ENCODE assay signal across 8 cellular contexts in the genomic region with DNA sequence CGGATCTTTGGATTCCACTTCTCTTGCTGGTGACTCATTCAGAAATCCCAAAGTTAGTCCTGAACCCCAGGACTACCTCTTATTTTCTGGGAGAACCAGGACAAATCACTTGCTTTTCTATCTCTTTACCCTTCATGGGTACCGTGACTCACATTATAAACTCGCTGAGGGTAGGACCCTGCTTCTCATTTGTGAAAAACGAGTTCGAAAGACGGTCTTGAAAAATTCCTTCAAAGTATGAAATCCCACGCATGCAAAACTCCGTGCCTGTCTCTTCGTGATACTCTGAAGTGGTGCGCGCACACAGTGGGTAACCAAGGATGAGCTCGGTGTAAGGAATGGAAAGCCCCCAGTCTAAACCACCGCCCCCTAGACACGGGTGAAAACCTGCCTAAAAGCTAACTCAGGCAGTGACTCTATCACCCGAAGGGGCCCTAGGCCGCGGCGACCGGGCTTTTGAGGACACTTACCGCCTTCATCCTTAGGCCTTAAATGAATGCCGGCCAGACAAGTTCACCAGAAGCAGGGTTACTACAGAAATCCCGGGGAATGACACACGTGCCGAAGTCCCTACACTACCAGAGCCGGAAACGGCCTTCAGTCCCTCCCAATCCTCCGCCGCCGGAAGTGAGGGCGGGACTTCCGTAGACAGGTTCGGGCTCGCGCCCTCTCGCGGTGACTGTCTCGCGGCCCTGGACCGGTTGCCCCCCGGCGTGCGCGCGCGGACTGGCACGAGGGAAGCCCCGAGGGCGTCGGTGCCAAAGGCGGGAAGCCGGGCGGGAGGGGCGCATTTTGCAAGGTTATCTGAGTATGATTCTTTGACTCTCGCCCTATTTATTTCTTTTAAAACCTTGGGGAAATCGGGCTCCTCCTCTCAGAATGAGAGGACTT. TPM values are rescaled to one million over a fixed set of nuclear protein-coding genes. Genes with fewer than 3 reads are reported as not detected.
DNase-seq lines count a peak whose midpoint lies in the region; ATAC-seq and TF ChIP-seq lines count a peak whose summit lies in the region.

A gene with protein sequence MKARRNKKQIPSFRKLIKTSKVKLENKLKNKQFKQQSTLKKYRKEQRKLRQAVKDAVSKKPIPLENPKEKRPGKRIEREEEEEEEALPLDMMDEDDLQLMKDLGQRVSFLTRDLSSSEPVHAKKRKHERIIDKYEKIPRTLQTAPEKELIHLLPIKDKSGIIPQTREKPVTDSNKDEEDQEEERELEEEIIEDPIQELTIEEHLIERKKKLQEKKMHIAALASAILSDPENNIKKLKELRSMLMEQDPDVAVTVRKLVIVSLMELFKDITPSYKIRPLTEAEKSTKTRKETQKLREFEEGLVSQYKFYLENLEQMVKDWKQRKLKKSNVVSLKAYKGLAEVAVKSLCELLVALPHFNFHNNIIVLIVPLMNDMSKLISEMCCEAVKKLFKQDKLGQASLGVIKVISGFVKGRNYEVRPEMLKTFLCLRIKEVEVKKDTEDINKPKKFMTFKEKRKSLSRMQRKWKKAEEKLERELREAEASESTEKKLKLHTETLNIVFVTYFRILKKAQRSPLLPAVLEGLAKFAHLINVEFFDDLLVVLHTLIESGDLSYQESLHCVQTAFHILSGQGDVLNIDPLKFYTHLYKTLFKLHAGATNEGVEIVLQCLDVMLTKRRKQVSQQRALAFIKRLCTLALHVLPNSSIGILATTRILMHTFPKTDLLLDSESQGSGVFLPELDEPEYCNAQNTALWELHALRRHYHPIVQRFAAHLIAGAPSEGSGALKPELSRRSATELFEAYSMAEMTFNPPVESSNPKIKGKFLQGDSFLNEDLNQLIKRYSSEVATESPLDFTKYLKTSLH (minus strand): TSS at position 580 of the 891 bp plus-strand sequence. CDS start 101 bp downstream, at position 479.

- TSS peak; percentile 81 for BruUV-seq in OCI-LY7 (replicated peaks; lab: Mats Ljungman, UMichigan)

- H3K27ac ChIP-seq in OCI-LY7 (ENCODE audit: low read depth, low read length, poor library complexity, severe bottlenecking): peak within 1 kb of the TSS; percentile 47

- peak; percentile 93 for DNase-seq in DMS114 treated with DMSO at 0.1 percent for 48 hours (lab: John Stamatoyannopoulos, UW; ENCODE audit: unreplicated experiment)
- DNase-seq in HuH-7 (ENCODE audit: low spot score): peak; percentile 82
- peak; percentile 96 for DNase-seq in OCI-LY7 (ENCODE audit: low spot score)
- peak; percentile 97 for DNase-seq in activated T-cell treated with anti-CD3 and anti-CD28 coated beads for 24 hours (ENCODE audit: low read depth)
- peak; percentile 96 for DNase-seq in epithelial cell of esophagus (ENCODE audit: low read depth)
- DNase-seq in stimulated activated CD8-positive, alpha-beta memory T cell treated with anti-CD3 and anti-CD28 coated beads, Interleukin-4, amount 100 ng/mL, for 1 hour (ENCODE audit: low read depth in 2 of 2, low spot score in 1 of 2): peak; percentile 83 to 94

- CTCF ChIA-PET in OCI-LY7 (lab: Charles Lee; ENCODE audit: unreplicated experiment): no interaction called here

- H3K4me3 ChIP-seq in OCI-LY7 (ENCODE audit: low read depth, low read length, poor library complexity, severe bottlenecking): peak within 1 kb of the TSS; percentile 98
- H3K4me3 ChIP-seq in epithelial cell of esophagus (ENCODE audit: low read length): peak within 1 kb of the TSS; percentile 66
- peak within 1 kb of the TSS; percentile 60 for H3K4me3 ChIP-seq in mononuclear cell (ENCODE audit: low read length)

- H3K4me2 ChIP-seq in OCI-LY7 (ENCODE audit: low read length): peak within 1 kb of the TSS; percentile 95

- H3K9me3 ChIP-seq in OCI-LY7 (ENCODE audit: low read length) (no peaks in the 10 kb centered on the region), mononuclear cell (ENCODE audit: low read depth, low read length) (no peaks in the 10 kb centered on the region)

- H4K20me1 ChIP-seq in OCI-LY7 (ENCODE audit: insufficient read depth, low read length): peaks cover 9% of the 10 kb centered on the region; the same call in 1 of the 2 replicates

- H2AFZ ChIP-seq in OCI-LY7 (ENCODE audit: low read length): peak within 1 kb of the TSS; percentile 90

- H3K36me3 ChIP-seq in OCI-LY7 (ENCODE audit: insufficient read depth, low read length): peaks cover 36% of the 10 kb centered on the region

- H3K79me2 ChIP-seq in OCI-LY7 (ENCODE audit: insufficient read depth, low read depth, low read length): peaks cover 38% of the 10 kb centered on the region

- peaks cover 3% of the 10 kb centered on the region for H3K27me3 ChIP-seq in mononuclear cell (ENCODE audit: insufficient read depth, low read length)

- intact Hi-C loops in OCI-LY7 (cut with micrococcal nuclease; ENCODE audit: unreplicated experiment): loop anchor here (2.0 kb wide), 1 partner anchor 40 kb away; a partner anchor contains a TSS

- H3K9me2 ChIP-seq in OCI-LY7 (ENCODE audit: insufficient read depth, low read length): no peaks in the 10 kb centered on the region

- peak; percentile 99 for ATAC-seq in GM21515 (IDR thresholded peaks at IDR 0.05; ENCODE audit: unreplicated experiment)

- H3K4me1 ChIP-seq in OCI-LY7 (ENCODE audit: insufficient read depth, low read length, poor library complexity, severe bottlenecking) (peaks cover 17% of the 10 kb centered on the region), mononuclear cell (ENCODE audit: insufficient read depth, low read length) (peaks cover 26% of the 10 kb centered on the region)

- POLR2A ChIA-PET in OCI-LY7 (lab: Charles Lee): interaction anchor here (0.9 to 2.9 kb wide), 7 partner anchors 9 to 41 kb away, joined by 3 to 13 read pairs (median 6); a partner anchor contains a TSS

- TF ChIP-seq CTCF in OCI-LY7 (conservative IDR thresholded peaks at IDR 0.05; ENCODE audit: low read length) (peak; percentile 78), epithelial cell of esophagus (IDR thresholded peaks at IDR 0.05; ENCODE audit: insufficient read depth, low read depth, low read length, missing control alignments) (peak; percentile 51)

RNA-seq across cellular contexts. Expression of the gene that starts here (rescaled TPM):
- total RNA-seq in OCI-LY7 (2014; rRNA removed; shearing (Covaris generic)): 31.6 and 38.5 TPM in 2 replicates
- total RNA-seq in OCI-LY7 (2022) (31.2 and 37.1 TPM in 2 replicates), mononuclear cell (11.2 TPM)

Comparison
In these comparisons a context has a peak if more than half of its experiments do, and no peak if none do; other contexts are left out.
1. Peak in every context shown above with its lines: DNase-seq, ATAC-seq, H3K4me3 ChIP-seq and H3K27ac ChIP-seq.